ENCODE assay signal across 24 cellular contexts in genomic region chr22:49637255-49637760, GRCh38.
DNase-seq lines count a peak whose midpoint lies in the region; ATAC-seq, FAIRE-seq and TF ChIP-seq lines count a peak whose summit lies in the region.
"Had no signal": no experiment of that assay in that cellular context is flagged by ENCODE, and none has a peak within 500 bp of the region (broad histone marks: within the 10 kb centered on the region; RNA-seq: fewer than 3 reads in every experiment).

No MANE protein-coding gene starts in this region.

- no peak overlapping the region for H3K4me3 ChIP-seq in GM23338
- H3K4me3 ChIP-seq in H1 (ENCODE audit: extremely low read depth in 1 of 4, insufficient read depth in 2 of 4, low read depth in 3 of 4, low read length in 4 of 4): no peak overlapping the region
- H3K4me3 ChIP-seq in neuronal stem cell (ENCODE audit: low read length in 2 of 2): peak overlapping the region in 1 of 2 donors; percentile 10
- H3K4me3 ChIP-seq: A549; BLaER1 treated with 17β-estradiol and CSF1 and Interleukin-3, amounts not matched to agents 10 nM and 100 nM; GM12878; HAP-1 had no signal

- H3K79me2 ChIP-seq in GM23338 (replicated peaks; ENCODE audit: insufficient read depth): no peaks in the 10 kb centered on the region
- no peaks in the 10 kb centered on the region for H3K79me2 ChIP-seq in H1 (ENCODE audit: control insufficient read depth in 1 of 2, insufficient read depth in 2 of 2, low read length in 2 of 2)

- no peak overlapping the region for H3K27ac ChIP-seq in GM23338 (ENCODE audit: low read depth)
- no peak overlapping the region for H3K27ac ChIP-seq in H1 (ENCODE audit: low read depth, low read length)
- H3K27ac ChIP-seq in neuronal stem cell (replicated peaks; ENCODE audit: low read length): no peak overlapping the region
- H3K27ac ChIP-seq: A549; BLaER1 treated with 17β-estradiol and CSF1 and Interleukin-3, amounts not matched to agents 10 nM and 100 nM had no signal

- H3K4me1 Mint-ChIP-seq in activated naive CD8-positive, alpha-beta T cell (ENCODE audit: low read depth): peaks cover 6% of the 10 kb centered on the region
- no peaks in the 10 kb centered on the region for H3K4me1 Mint-ChIP-seq in activated naive CD8-positive, alpha-beta T cell treated with anti-CD3 and anti-CD28 coated beads for 36 hours
- H3K4me1 Mint-ChIP-seq in GM23338: no peaks in the 10 kb centered on the region; the same call in 2 of the 3 replicates

- H3F3A ChIP-seq in GM23338 (replicated peaks; ENCODE audit: low read depth): no peaks in the 10 kb centered on the region

- H3K14ac ChIP-seq in H1 (ENCODE audit: insufficient read length): no peak overlapping the region
- H3K14ac ChIP-seq in neuronal stem cell (ENCODE audit: low read length): no peak overlapping the region

- no peak overlapping the region for H2BK12ac ChIP-seq in H1 (ENCODE audit: low read depth, low read length)
- H2BK12ac ChIP-seq in neuronal stem cell (ENCODE audit: low read length): peak overlapping the region; percentile 64

- H3K27me3 ChIP-seq in GM23338 (ENCODE audit: insufficient read depth) (no peaks in the 10 kb centered on the region), H1 (replicated peaks in 1 of 4; ENCODE audit: control insufficient read depth in 3 of 4, extremely low read depth in 1 of 4, insufficient read depth in 3 of 4, low read length in 3 of 4) (peaks cover 0 to 1% (median 0%) of the 10 kb centered on the region in 4 experiments; a peak in 1 of 7 replicates), neuronal stem cell (ENCODE audit: control insufficient read depth in 3 of 3, insufficient read depth in 3 of 3, low read depth in 1 of 3, low read length in 3 of 3) (peaks cover 0 to 2% (median 0%) of the 10 kb centered on the region in 3 experiments)
- H3K27me3 ChIP-seq: BE2C; BLaER1 treated with 17β-estradiol and CSF1 and Interleukin-3, amounts not matched to agents 10 nM and 100 nM had no signal

- peak overlapping the region; percentile 16; the same call in 1 of the 2 replicates for H2BK5ac ChIP-seq in H1 (ENCODE audit: low read depth, low read length)
- H2BK5ac ChIP-seq in neuronal stem cell (ENCODE audit: low read length): no peak overlapping the region

- TF ChIP-seq POLR2A in H1 (IDR thresholded peaks at IDR 0.05; ENCODE audit: control extremely low read depth in 1 of 2, low read depth in 2 of 2, low read length in 2 of 2): no peak

- ATAC-seq in GM23338 (peak; percentile 11; the same call in 1 of the 3 replicates), GM18870 (IDR thresholded peaks at IDR 0.05; ENCODE audit: unreplicated experiment) (no peak)
- ATAC-seq: A549, GM12878 had no signal

- POLR2A ChIA-PET in H1 (lab: Charles Lee; ENCODE audit: partially characterized antibody): no interaction called here

- CTCF ChIA-PET in H1 (lab: Charles Lee; ENCODE audit: partially characterized antibody): interaction anchor here (0.9 to 2.0 kb wide), 7 partner anchors 9 to 332 kb away, joined by 3 to 8 read pairs (median 3); no protein-coding TSS in a partner anchor

- H4K5ac ChIP-seq in H1 (ENCODE audit: insufficient read length, low read depth, low read length): no peak overlapping the region

- H3K9me3 ChIP-seq in H1 (ENCODE audit: insufficient read depth in 2 of 2, low read depth in 1 of 2, low read length in 1 of 2) (no peaks in the 10 kb centered on the region), neuronal stem cell (replicated peaks in 1 of 2; ENCODE audit: control insufficient read depth in 2 of 2, insufficient read depth in 1 of 2, low read depth in 1 of 2, low read length in 2 of 2) (no peaks in the 10 kb centered on the region)
- H3K9me3 ChIP-seq: A549; BE2C; BLaER1 treated with 17β-estradiol and CSF1 and Interleukin-3, amounts not matched to agents 10 nM and 100 nM; HAP-1 had no signal

- H2BK120ac ChIP-seq in H1 (replicated peaks; ENCODE audit: low read depth, low read length) (no peak overlapping the region), neuronal stem cell (ENCODE audit: low read depth, low read length) (no peak overlapping the region)

- H3K27ac Mint-ChIP-seq in activated naive CD8-positive, alpha-beta T cell: peak overlapping the region; percentile 28
- H3K27ac Mint-ChIP-seq in activated naive CD8-positive, alpha-beta T cell treated with anti-CD3 and anti-CD28 coated beads for 36 hours: no peak overlapping the region
- no peak overlapping the region for H3K27ac Mint-ChIP-seq in GM23338
- H3K27ac Mint-ChIP-seq: CD14-positive monocyte; CD4-positive, alpha-beta T cell; HFFc6 had no signal

- H3K9ac ChIP-seq in H1 (replicated peaks in 1 of 4; ENCODE audit: extremely low read depth in 1 of 4, low read depth in 3 of 4, low read length in 3 of 4) (no peak overlapping the region), neuronal stem cell (ENCODE audit: low read depth, low read length, poor library complexity) (peak overlapping the region; percentile 37)

- DNase-seq in activated naive CD8-positive, alpha-beta T cell treated with anti-CD3 and anti-CD28 coated beads for 36 hours: no peak
- DNase-seq in GM23338 (ENCODE audit: low spot score) (no peak), H1 (ENCODE audit: low read depth in 1 of 2, low spot score in 2 of 2) (no peak), neuronal stem cell (ENCODE audit: low spot score) (no peak)
- DNase-seq in activated T-cell treated with anti-CD3 and anti-CD28 coated beads, Interleukin-2, amount 50 U/mL, for 48 hours: no peak
- DNase-seq: 8988T; ACHN; AML-193; BE2C; CD4-positive, alpha-beta T cell; CD8-positive, alpha-beta memory T cell; DMS 273 treated with DMSO at 0.1 percent for 48 hours; DMS79; EL; GDM1; HFFc6 had no signal

- H2AK5ac ChIP-seq in H1 (ENCODE audit: low read depth, low read length) (no peak overlapping the region), neuronal stem cell (ENCODE audit: low read depth, low read length) (peak overlapping the region; percentile 65)

- H2BK15ac ChIP-seq in H1 (ENCODE audit: low read length) (no peak overlapping the region), neuronal stem cell (ENCODE audit: low read length) (peak overlapping the region; percentile 77)

- WGBS in H1 (ENCODE audit: extremely low coverage in 1 of 2, insufficient coverage in 1 of 2, insufficient read length in 1 of 2, insufficient replicate concordance in 2 of 2, low coverage in 1 of 2, low lambda C conversion rate in 2 of 2, missing lambda C conversion rate in 1 of 2), 2 experiments: 95% methylated on average over 17 of the region's 28 CpGs; no CpG with 5 or more reads in 1 of the 2 experiments
- WGBS in neuronal stem cell (ENCODE audit: extremely low coverage in 2 of 2, insufficient read length in 2 of 2, insufficient replicate concordance in 1 of 2), 2 donors: no CpG with 5 or more reads among the region's 28 CpGs

- H4K20me1 ChIP-seq in GM23338 (replicated peaks; ENCODE audit: insufficient read depth) (no peaks in the 10 kb centered on the region), H1 (replicated peaks in 1 of 2; ENCODE audit: control insufficient read depth in 1 of 2, insufficient read depth in 2 of 2, low read length in 2 of 2) (peaks cover 0 to 1% of the 10 kb centered on the region in 2 experiments)

- H3K23ac ChIP-seq in H1 (ENCODE audit: insufficient read length): no peak overlapping the region
- H3K23ac ChIP-seq in neuronal stem cell (ENCODE audit: low read depth, low read length, poor library complexity): peak overlapping the region; percentile 52

- H3K4me2 ChIP-seq in GM23338: no peak overlapping the region
- no peak overlapping the region for H3K4me2 ChIP-seq in H1 (ENCODE audit: insufficient read depth in 1 of 2, low read depth in 2 of 2, low read length in 2 of 2)
- H3K4me2 ChIP-seq in neuronal stem cell (ENCODE audit: insufficient read depth, low read length, poor library complexity, severe bottlenecking): no peak overlapping the region
- H3K4me2 ChIP-seq: A549 had no signal

- no peak for FAIRE-seq in H1 (lab: Jason Lieb, UNC)
- FAIRE-seq: A549, D721Med, GM12878 had no signal

- H2BK20ac ChIP-seq in H1 (ENCODE audit: low read length): no peak overlapping the region

- no peak overlapping the region for H4K91ac ChIP-seq in H1 (replicated peaks; ENCODE audit: insufficient read length, low read length)
- H4K91ac ChIP-seq in neuronal stem cell (ENCODE audit: low read depth, low read length, poor library complexity): no peak overlapping the region

- no peaks in the 10 kb centered on the region for H3K9me2 ChIP-seq in GM23338 (ENCODE audit: insufficient read depth)

- H3K18ac ChIP-seq in H1 (ENCODE audit: extremely low read depth, low read length) (no peak overlapping the region), neuronal stem cell (ENCODE audit: low read length) (peak overlapping the region; percentile 84)

- H3K4ac ChIP-seq in H1 (replicated peaks; ENCODE audit: insufficient read length, low read depth, low read length) (no peak overlapping the region), neuronal stem cell (ENCODE audit: low read length) (no peak overlapping the region)

- H2AFZ ChIP-seq in GM23338 (no peak overlapping the region), H1 (ENCODE audit: low read length) (no peak overlapping the region), neuronal stem cell (ENCODE audit: low read length) (no peak overlapping the region)

- TF ChIP-seq CTCF in GM23338 (conservative IDR thresholded peaks at IDR 0.05; ENCODE audit: low read depth in 2 of 2): no peak
- no peak for TF ChIP-seq CTCF in H1 (IDR thresholded peaks at IDR 0.05; ENCODE audit: control extremely low read depth in 1 of 3, insufficient read depth in 1 of 3, low read depth in 1 of 3, low read length in 3 of 3)

- H3K4me3 Mint-ChIP-seq in activated naive CD8-positive, alpha-beta T cell: no peak overlapping the region
- no peak overlapping the region for H3K4me3 Mint-ChIP-seq in activated naive CD8-positive, alpha-beta T cell treated with anti-CD3 and anti-CD28 coated beads for 36 hours
- no peak overlapping the region for H3K4me3 Mint-ChIP-seq in GM23338
- H3K4me3 Mint-ChIP-seq: CD14-positive monocyte; CD4-positive, alpha-beta T cell; CD8-positive, alpha-beta memory T cell; HFFc6 had no signal

- TF ChIP-seq EP300 in H1 (IDR thresholded peaks at IDR 0.05; ENCODE audit: borderline replicate concordance in 1 of 2, low read depth in 2 of 2, low read length in 2 of 2): no peak

- no peak overlapping the region for H3K56ac ChIP-seq in H1 (replicated peaks; ENCODE audit: insufficient read length, low read depth, low read length)

- peaks cover under 1% of the 10 kb centered on the region; the same call in 1 of the 2 replicates for H3K23me2 ChIP-seq in H1 (ENCODE audit: low read depth, low read length)

- no peaks in the 10 kb centered on the region for H3K36me3 ChIP-seq in GM23338 (ENCODE audit: insufficient read depth)
- no peaks in the 10 kb centered on the region; a peak in 1 of 8 replicates for H3K36me3 ChIP-seq in H1 (ENCODE audit: control insufficient read depth in 2 of 4, insufficient read depth in 4 of 4, low read length in 3 of 4)
- no peaks in the 10 kb centered on the region for H3K36me3 ChIP-seq in neuronal stem cell (replicated peaks in 1 of 2; ENCODE audit: control insufficient read depth in 2 of 2, insufficient read depth in 2 of 2, low read length in 2 of 2)
- H3K36me3 ChIP-seq: BE2C had no signal

- no peaks in the 10 kb centered on the region for H3K27me3 Mint-ChIP-seq in activated naive CD8-positive, alpha-beta T cell
- H3K27me3 Mint-ChIP-seq in activated naive CD8-positive, alpha-beta T cell treated with anti-CD3 and anti-CD28 coated beads for 36 hours: no peaks in the 10 kb centered on the region
- H3K27me3 Mint-ChIP-seq in GM23338 (ENCODE audit: insufficient read depth, low read depth, poor library complexity): peaks cover 7% of the 10 kb centered on the region
- H3K27me3 Mint-ChIP-seq: CD4-positive, alpha-beta T cell; CD8-positive, alpha-beta memory T cell had no signal

- no peaks in the 10 kb centered on the region for H3K9me3 Mint-ChIP-seq in activated naive CD8-positive, alpha-beta T cell (ENCODE audit: low read depth)
- H3K9me3 Mint-ChIP-seq in activated naive CD8-positive, alpha-beta T cell treated with anti-CD3 and anti-CD28 coated beads for 36 hours: no peaks in the 10 kb centered on the region
- no peaks in the 10 kb centered on the region for H3K9me3 Mint-ChIP-seq in GM23338
- H3K9me3 Mint-ChIP-seq: CD14-positive monocyte; CD4-positive, alpha-beta T cell; CD8-positive, alpha-beta memory T cell had no signal

- H3K79me1 ChIP-seq in H1 (ENCODE audit: low read depth, low read length): no peaks in the 10 kb centered on the region; the same call in 1 of the 2 replicates
- H3K79me1 ChIP-seq in neuronal stem cell (ENCODE audit: low read depth, low read length): no peaks in the 10 kb centered on the region

- peak overlapping the region; percentile 35; the same call in 1 of the 2 replicates for H4K8ac ChIP-seq in H1 (ENCODE audit: extremely low read depth, insufficient read depth, low read length)
- H4K8ac ChIP-seq in neuronal stem cell (ENCODE audit: low read depth, low read length): no peak overlapping the region

- peaks cover 3% of the 10 kb centered on the region for H3K36me3 Mint-ChIP-seq in activated naive CD8-positive, alpha-beta T cell
- H3K36me3 Mint-ChIP-seq in activated naive CD8-positive, alpha-beta T cell treated with anti-CD3 and anti-CD28 coated beads for 36 hours: no peaks in the 10 kb centered on the region
- H3K36me3 Mint-ChIP-seq in GM23338 (ENCODE audit: low read depth): no peaks in the 10 kb centered on the region

- H3K4me1 ChIP-seq in GM23338 (ENCODE audit: insufficient read depth): no peaks in the 10 kb centered on the region
- peaks cover 0 to 4% (median 3%) of the 10 kb centered on the region in 4 experiments; a peak in 3 of 7 replicates for H3K4me1 ChIP-seq in H1 (replicated peaks in 1 of 4; ENCODE audit: control insufficient read depth in 3 of 4, insufficient read depth in 4 of 4, low read length in 3 of 4)
- H3K4me1 ChIP-seq in neuronal stem cell (ENCODE audit: control insufficient read depth in 2 of 2, insufficient read depth in 1 of 2, low read depth in 1 of 2, low read length in 2 of 2): peaks cover 5 to 7% of the 10 kb centered on the region in 2 donors
- H3K4me1 ChIP-seq: A549, BE2C, HAP-1 had no signal

- no peak for TF ChIP-seq RAD21 in H1 (IDR thresholded peaks at IDR 0.05 in 1 of 2, conservative IDR thresholded peaks at IDR 0.05 in 1 of 2; ENCODE audit: low read depth in 2 of 2, low read length in 2 of 2)
